23 cellular contexts compared by ENCODE assay signal in genomic region chrX:48966796-48967579, GRCh38. TPM values are rescaled to one million over a fixed set of nuclear protein-coding genes. Genes with fewer than 3 reads are reported as not detected.
A peak's percentile ranks its signal among the peaks of the same experiment; 100 is the strongest.
DNase-seq lines count a peak whose midpoint lies in the region; ATAC-seq, FAIRE-seq and TF ChIP-seq lines count a peak whose summit lies in the region.
"Had no signal": no experiment of that assay in that cellular context is flagged by ENCODE, and none has a peak within 500 bp of the region (broad histone marks: within the 10 kb centered on the region; RNA-seq: fewer than 3 reads in every experiment).

No MANE protein-coding gene starts in this region.

- H3K27me3 ChIP-seq in left ventricle myocardium inferior (ENCODE audit: low read depth), result no peaks in the 10 kb centered on the region
- H3K27me3 ChIP-seq: left lung had no signal

- H3K9me3 ChIP-seq in left ventricle myocardium inferior (replicated peaks), result no peaks in the 10 kb centered on the region
- H3K9me3 ChIP-seq: left lung had no signal

- H3K27ac Mint-ChIP-seq in stimulated activated memory B cell treated with anti-CD40 and anti-IgM and Interleukin-4, amounts not matched to agents 10 μg/mL and 1 μg/mL and 100 μg/mL, for 72 hours, result no peak overlapping the region
- H3K27ac Mint-ChIP-seq: T-cell, type B pancreatic cell, WTC11 had no signal

- H3K36me3 ChIP-seq in left ventricle myocardium inferior, result no peaks in the 10 kb centered on the region
- H3K36me3 ChIP-seq: left lung had no signal

- H3K36me3 Mint-ChIP-seq in stimulated activated memory B cell treated with anti-CD40 and anti-IgM and Interleukin-4, amounts not matched to agents 10 μg/mL and 1 μg/mL and 100 μg/mL, for 72 hours, result no peaks in the 10 kb centered on the region
- H3K36me3 Mint-ChIP-seq: T-cell had no signal

- no peak for FAIRE-seq in GM19239 (lab: Jason Lieb, UNC)

- no peaks in the 10 kb centered on the region for H3K27me3 Mint-ChIP-seq in stimulated activated memory B cell treated with anti-CD40 and anti-IgM and Interleukin-4, amounts not matched to agents 10 μg/mL and 1 μg/mL and 100 μg/mL, for 72 hours
- H3K27me3 Mint-ChIP-seq: T-cell, type B pancreatic cell had no signal

- peaks cover 6% of the 10 kb centered on the region for H3K4me1 ChIP-seq in left ventricle myocardium inferior

- no peaks in the 10 kb centered on the region for H3K9me3 Mint-ChIP-seq in stimulated activated memory B cell treated with anti-CD40 and anti-IgM and Interleukin-4, amounts not matched to agents 10 μg/mL and 1 μg/mL and 100 μg/mL, for 72 hours
- H3K9me3 Mint-ChIP-seq: T-cell, type B pancreatic cell, WTC11 had no signal

- in situ Hi-C loops in astrocyte of the spinal cord (cut with HindIII; ENCODE audit: low sequenced_read_pairs), result no loop called here

- H3K4me3 ChIP-seq in astrocyte of the spinal cord (ENCODE audit: low read depth, low read length) (no peak overlapping the region), left ventricle myocardium inferior (no peak overlapping the region)
- H3K4me3 ChIP-seq: dorsolateral prefrontal cortex, left lung, PC-9, smooth muscle cell had no signal

- peak; percentile 71 for DNase-seq in AG08396 (ENCODE audit: low spot score)
- DNase-seq in HT1080 (ENCODE audit: low read depth), result peak; percentile 45
- DNase-seq in astrocyte of the spinal cord (ENCODE audit: low read depth, low spot score), result peak; percentile 38
- DNase-seq in kidney glomerular epithelial cell (lab: John Stamatoyannopoulos, UW), result peak; percentile 45
- DNase-seq in left ventricle myocardium inferior, result no peak
- no peak for DNase-seq in GM19239 (ENCODE audit: insufficient read length, low spot score)
- DNase-seq in NCI-H69 (lab: John Stamatoyannopoulos, UW), result no peak
- DNase-seq: activated effector memory CD4-positive, alpha-beta T cell treated with anti-CD3 and anti-CD28 coated beads, Interleukin-2, amount 50 U/mL, for 16 hours; hippocampal formation; left lung; MM.1S; NCI-H187 treated with DMSO at 0.1 percent for 48 hours; NCI-H524; PC-9; stimulated activated naive CD4-positive, alpha-beta T cell; T-cell had no signal

- no peak for TF ChIP-seq CTCF in astrocyte of the spinal cord (IDR thresholded peaks at IDR 0.05; ENCODE audit: low read depth, low read length)
- no peak for TF ChIP-seq CTCF in left ventricle myocardium inferior (IDR thresholded peaks at IDR 0.05; ENCODE audit: borderline replicate concordance)

- intact Hi-C loops in left ventricle myocardium inferior (cut with micrococcal nuclease), result no loop called here

- H3K4me1 Mint-ChIP-seq in stimulated activated memory B cell treated with anti-CD40 and anti-IgM and Interleukin-4, amounts not matched to agents 10 μg/mL and 1 μg/mL and 100 μg/mL, for 72 hours, result peaks cover 26% of the 10 kb centered on the region

- ATAC-seq in stimulated activated memory B cell treated with anti-CD40 and anti-IgM and Interleukin-4, amounts not matched to agents 10 μg/mL and 1 μg/mL and 100 μg/mL, for 72 hours, result no peak
- ATAC-seq: esophagus mucosa, left lung, T-cell, WTC11 had no signal

- H3K4me3 Mint-ChIP-seq in stimulated activated memory B cell treated with anti-CD40 and anti-IgM and Interleukin-4, amounts not matched to agents 10 μg/mL and 1 μg/mL and 100 μg/mL, for 72 hours, result no peak overlapping the region
- H3K4me3 Mint-ChIP-seq: T-cell, type B pancreatic cell, WTC11 had no signal

- no peak overlapping the region for H3K27ac ChIP-seq in left ventricle myocardium inferior (replicated peaks)
- H3K27ac ChIP-seq: left lung, parathyroid adenoma, PC-9 had no signal

RNA-seq across cellular contexts. Expression of gene KCND1, which starts 4.7 kb away (rescaled TPM):
- total RNA-seq in HT1080 (2014; rRNA removed; shearing (Covaris generic)), result 0.23 and 0.42 TPM in 2 replicates
- polyA plus RNA-seq in HT1080 (2015; cell fraction: cytosol; rRNA removed), result 0.47 and 0.66 TPM in 2 replicates
- polyA plus RNA-seq in HT1080 (2015; cell fraction: nucleus; rRNA removed), result 1.7 and 1.9 TPM in 2 replicates
- total RNA-seq in left ventricle myocardium inferior, result 0.30 TPM

RNA-seq across cellular contexts. Expression of gene OTUD5, which starts 9.6 kb away (rescaled TPM):
- 30.0 and 31.7 TPM in 2 replicates for total RNA-seq in HT1080 (2014; rRNA removed; shearing (Covaris generic))
- 43.1 and 47.8 TPM in 2 replicates for polyA plus RNA-seq in HT1080 (2015; cell fraction: cytosol; rRNA removed)
- 92.3 and 101 TPM in 2 replicates for polyA plus RNA-seq in HT1080 (2015; cell fraction: nucleus; rRNA removed)
- 21.2 TPM for total RNA-seq in left ventricle myocardium inferior

RNA-seq across cellular contexts. Expression of gene GRIPAP1, which starts 35.1 kb away (rescaled TPM):
- total RNA-seq in HT1080 (2014; rRNA removed; shearing (Covaris generic)), result 11.9 and 13.9 TPM in 2 replicates
- polyA plus RNA-seq in HT1080 (2015; cell fraction: cytosol; rRNA removed), result 12.0 and 14.3 TPM in 2 replicates
- 43.5 and 52.1 TPM in 2 replicates for polyA plus RNA-seq in HT1080 (2015; cell fraction: nucleus; rRNA removed)
- total RNA-seq in left ventricle myocardium inferior, result 20.7 TPM

RNA-seq across cellular contexts. Expression of gene PIM2, which starts 48.2 kb away (rescaled TPM):
- 0.03 and 0.16 TPM in 2 replicates for total RNA-seq in HT1080 (2014; rRNA removed; shearing (Covaris generic))
- polyA plus RNA-seq in HT1080 (2015; cell fraction: cytosol; rRNA removed), result 1.7 and 2.2 TPM in 2 replicates
- 5.6 and 5.7 TPM in 2 replicates for polyA plus RNA-seq in HT1080 (2015; cell fraction: nucleus; rRNA removed)
- 3.3 TPM for total RNA-seq in left ventricle myocardium inferior

RNA-seq across cellular contexts. Expression of gene SLC35A2, which starts 55.5 kb away (rescaled TPM):
- 19.4 and 30.6 TPM in 2 replicates for total RNA-seq in HT1080 (2014; rRNA removed; shearing (Covaris generic))
- polyA plus RNA-seq in HT1080 (2015; cell fraction: cytosol; rRNA removed), result 25.7 and 26.0 TPM in 2 replicates
- 35.5 and 36.6 TPM in 2 replicates for polyA plus RNA-seq in HT1080 (2015; cell fraction: nucleus; rRNA removed)
- 10.4 TPM for total RNA-seq in left ventricle myocardium inferior

Comparison
In these comparisons a context has a peak if more than half of its experiments do, and no peak if none do; other contexts are left out.
1. DNase-seq: peak in AG08396 (single experiment), HT1080 (single experiment), astrocyte of the spinal cord (single experiment) and kidney glomerular epithelial cell (single experiment); none in left ventricle myocardium inferior (single experiment), GM19239 (single experiment) and NCI-H69 (single experiment).